15 cellular contexts compared by ENCODE assay signal in genomic region chr2:187206071-187206470, GRCh38.
"Had no signal": no experiment of that assay in that cellular context is flagged by ENCODE, and none has a peak within 500 bp of the region (broad histone marks: within the 10 kb centered on the region; RNA-seq: fewer than 3 reads in every experiment).

No MANE protein-coding gene starts in this region.

- DNase-seq: activated CD4-positive, alpha-beta memory T cell treated with anti-CD3 and anti-CD28 coated beads for 36 hours; activated naive CD8-positive, alpha-beta T cell treated with anti-CD3 and anti-CD28 coated beads, Interleukin-2, amount 10 ng/mL, durations not matched to agents 7 days and 5 days; anterior cingulate cortex; effector CD4-positive, alpha-beta T cell; erythroblast; head of caudate nucleus; islet precursor cell; naive B cell; occipital lobe; stimulated activated CD4-positive, alpha-beta T cell treated with anti-CD3 and anti-CD28 coated beads, Interleukin-2, amount 100 ng/mL, for 24 hours; stimulated activated naive CD4-positive, alpha-beta T cell; trophoblast cell had no signal

- H3K27me3 Mint-ChIP-seq: activated CD4-positive, alpha-beta memory T cell treated with anti-CD3 and anti-CD28 coated beads for 36 hours; activated naive CD8-positive, alpha-beta T cell treated with anti-CD3 and anti-CD28 coated beads, Interleukin-2, amount 10 ng/mL, durations not matched to agents 7 days and 5 days; naive B cell had no signal

- H3K4me1 Mint-ChIP-seq: activated naive CD8-positive, alpha-beta T cell treated with anti-CD3 and anti-CD28 coated beads, Interleukin-2, amount 10 ng/mL, durations not matched to agents 7 days and 5 days; naive B cell had no signal

- H3K9me3 Mint-ChIP-seq: activated CD4-positive, alpha-beta memory T cell treated with anti-CD3 and anti-CD28 coated beads for 36 hours; activated naive CD8-positive, alpha-beta T cell treated with anti-CD3 and anti-CD28 coated beads, Interleukin-2, amount 10 ng/mL, durations not matched to agents 7 days and 5 days had no signal

- H3K27ac ChIP-seq: prostate gland, VCaP had no signal

- H3K9me3 ChIP-seq: prostate gland had no signal

- ATAC-seq: sciatic nerve had no signal

- H3K4me3 Mint-ChIP-seq: activated CD4-positive, alpha-beta memory T cell treated with anti-CD3 and anti-CD28 coated beads for 36 hours; activated naive CD8-positive, alpha-beta T cell treated with anti-CD3 and anti-CD28 coated beads, Interleukin-2, amount 10 ng/mL, durations not matched to agents 7 days and 5 days; naive B cell had no signal

- H3K27ac Mint-ChIP-seq: activated CD4-positive, alpha-beta memory T cell treated with anti-CD3 and anti-CD28 coated beads for 36 hours; activated naive CD8-positive, alpha-beta T cell treated with anti-CD3 and anti-CD28 coated beads, Interleukin-2, amount 10 ng/mL, durations not matched to agents 7 days and 5 days; naive B cell had no signal

- H3K36me3 Mint-ChIP-seq: activated CD4-positive, alpha-beta memory T cell treated with anti-CD3 and anti-CD28 coated beads for 36 hours; activated naive CD8-positive, alpha-beta T cell treated with anti-CD3 and anti-CD28 coated beads, Interleukin-2, amount 10 ng/mL, durations not matched to agents 7 days and 5 days; naive B cell had no signal
